Comparison of ENCODE assay signal across 15 cellular contexts in genomic region chr11:7544021-7544420, GRCh38. TPM values are rescaled to one million over a fixed set of nuclear protein-coding genes. Genes with fewer than 3 reads are reported as not detected.
DNase-seq lines count a peak whose midpoint lies in the region; ATAC-seq, FAIRE-seq and TF ChIP-seq lines count a peak whose summit lies in the region.
"Had no signal": no experiment of that assay in that cellular context is flagged by ENCODE, and none has a peak within 500 bp of the region (broad histone marks: within the 10 kb centered on the region; RNA-seq: fewer than 3 reads in every experiment).

No MANE protein-coding gene starts in this region.

- H3K79me1 ChIP-seq in trophoblast cell (ENCODE audit: low read length) = peaks cover 10% of the 10 kb centered on the region

- no peak for DNase-seq in GM12891 (ENCODE audit: insufficient read length, low spot score)
- DNase-seq in trophoblast cell = peak; percentile 81 to 93
- no peak for DNase-seq in stimulated activated CD4-positive, alpha-beta T cell treated with anti-CD3 and anti-CD28 coated beads, Interleukin-2, amount 100 ng/mL, for 24 hours
- DNase-seq: ACHN; CD4-positive, alpha-beta T cell; DMS79; IMR-90 had no signal

- no peak overlapping the region for H4K91ac ChIP-seq in trophoblast cell (ENCODE audit: low read depth, low read length)

- H3K79me2 ChIP-seq in trophoblast cell (ENCODE audit: control insufficient read depth, insufficient read depth, low read length, poor library complexity) = no peaks in the 10 kb centered on the region

- no peaks in the 10 kb centered on the region for H3K9me3 ChIP-seq in trophoblast cell (ENCODE audit: insufficient read depth, low read depth, low read length)
- H3K9me3 ChIP-seq: BLaER1 treated with 17β-estradiol and CSF1 and Interleukin-3, amounts not matched to agents 10 nM and 100 nM; HAP-1 had no signal

- no peak overlapping the region for H3K4me3 Mint-ChIP-seq in brain
- H3K4me3 Mint-ChIP-seq: CD4-positive, alpha-beta T cell had no signal

- no peak for TF ChIP-seq POLR2A in GM12891 (IDR thresholded peaks at IDR 0.05; ENCODE audit: low read depth, low read length)

- H3K36me3 ChIP-seq in trophoblast cell (ENCODE audit: control insufficient read depth in 1 of 2, insufficient read depth in 2 of 2, low read length in 2 of 2) = no peaks in the 10 kb centered on the region
- H3K36me3 ChIP-seq: HAP-1 had no signal

- no peak overlapping the region for H4K8ac ChIP-seq in trophoblast cell (ENCODE audit: low read depth, low read length)

- H3K27me3 Mint-ChIP-seq in brain = peaks cover 3% of the 10 kb centered on the region
- H3K27me3 Mint-ChIP-seq: CD4-positive, alpha-beta T cell had no signal

- no peak overlapping the region for H3K9ac ChIP-seq in trophoblast cell (ENCODE audit: low read length)
- H3K9ac ChIP-seq: BLaER1 treated with 17β-estradiol and CSF1 and Interleukin-3, amounts not matched to agents 10 nM and 100 nM had no signal

- no peak overlapping the region for H3K18ac ChIP-seq in trophoblast cell (ENCODE audit: low read length)

- no peak overlapping the region for H2AK5ac ChIP-seq in trophoblast cell (ENCODE audit: low read length)

- H3K4me2 ChIP-seq in trophoblast cell (ENCODE audit: low read length) = no peak overlapping the region
- H3K4me2 ChIP-seq: BLaER1 treated with 17β-estradiol and CSF1 and Interleukin-3, amounts not matched to agents 10 nM and 100 nM had no signal

- TF ChIP-seq CTCF in C4-2B (conservative IDR thresholded peaks at IDR 0.05) (no peak), brain (conservative IDR thresholded peaks at IDR 0.05) (no peak)

- no peak overlapping the region for H3K4ac ChIP-seq in trophoblast cell (ENCODE audit: low read depth, low read length)

- peaks cover 45% of the 10 kb centered on the region for H3K4me1 Mint-ChIP-seq in brain

- no peak overlapping the region for H2AFZ ChIP-seq in trophoblast cell (ENCODE audit: insufficient read depth, low read length, poor library complexity)

- H3K4me3 ChIP-seq in trophoblast cell (ENCODE audit: low read depth, low read length) = no peak overlapping the region
- H3K4me3 ChIP-seq: BLaER1 treated with 17β-estradiol and CSF1 and Interleukin-3, amounts not matched to agents 10 nM and 100 nM; HAP-1 had no signal

- no peaks in the 10 kb centered on the region for H3K36me3 Mint-ChIP-seq in brain

- whole genome bisulfite sequencing in trophoblast cell (ENCODE audit: extremely low coverage, insufficient coverage, insufficient read length) = no CpG with 5 or more reads among the region's 3 CpGs

- H3K4me1 ChIP-seq in trophoblast cell (ENCODE audit: control insufficient read depth in 1 of 2, insufficient read depth in 2 of 2, low read length in 2 of 2) = peaks cover 31 to 42% of the 10 kb centered on the region in 2 experiments

- H2BK12ac ChIP-seq in trophoblast cell (ENCODE audit: low read length) = no peak overlapping the region

- no peak for ATAC-seq in GM18909 (IDR thresholded peaks at IDR 0.05; ENCODE audit: poor library complexity, unreplicated experiment)
- ATAC-seq in GM21528 (IDR thresholded peaks at IDR 0.05; ENCODE audit: low FRiP score, unreplicated experiment) = no peak

- no peak overlapping the region for H3K23ac ChIP-seq in trophoblast cell (ENCODE audit: low read length)

- H3K27ac ChIP-seq in C4-2B = peak overlapping the region; percentile 76
- peak overlapping the region; percentile 15 for H3K27ac ChIP-seq in trophoblast cell (ENCODE audit: low read depth, low read length)
- H3K27ac ChIP-seq: BLaER1 treated with 17β-estradiol and CSF1 and Interleukin-3, amounts not matched to agents 10 nM and 100 nM had no signal

- H2BK5ac ChIP-seq in trophoblast cell (ENCODE audit: low read depth, low read length, poor library complexity) = no peak overlapping the region

- FAIRE-seq in GM12891 (lab: Jason Lieb, UNC) = peak; percentile 41
- FAIRE-seq: G401.6, H1 had no signal

- no peak overlapping the region for H2BK120ac ChIP-seq in trophoblast cell (ENCODE audit: insufficient read depth, low read length, poor library complexity)

- H3K27ac Mint-ChIP-seq in brain = peak overlapping the region in 3 of 5 experiments; percentile 12 to 61 (median 21)
- H3K27ac Mint-ChIP-seq: CD4-positive, alpha-beta T cell had no signal

- H3K9me3 Mint-ChIP-seq in brain = no peaks in the 10 kb centered on the region
- H3K9me3 Mint-ChIP-seq: CD4-positive, alpha-beta T cell had no signal

- H3K27me3 ChIP-seq in trophoblast cell (ENCODE audit: insufficient read depth, low read length) = no peaks in the 10 kb centered on the region
- H3K27me3 ChIP-seq: BLaER1 treated with 17β-estradiol and CSF1 and Interleukin-3, amounts not matched to agents 10 nM and 100 nM had no signal

- no peak overlapping the region for H4K12ac ChIP-seq in trophoblast cell (ENCODE audit: low read depth, low read length)

- no peak overlapping the region for H3K14ac ChIP-seq in trophoblast cell (ENCODE audit: low read length)

TF ChIP-seq in GM12891, 5 proteins besides CTCF, POLR2A, EP300 and RAD21:
- no peak for TF ChIP-seq TAF1 (IDR thresholded peaks at IDR 0.05; ENCODE audit: low read depth, low read length)
- no peak for TF ChIP-seq SPI1 (IDR thresholded peaks at IDR 0.05; ENCODE audit: low read depth, low read length)
- no peak for TF ChIP-seq PAX5 (IDR thresholded peaks at IDR 0.05; ENCODE audit: insufficient read depth, low read length, severe bottlenecking)
- TF ChIP-seq POLR2AphosphoS5 (IDR thresholded peaks at IDR 0.05; ENCODE audit: low read depth, low read length) = no peak
- TF ChIP-seq POU2F2 (IDR thresholded peaks at IDR 0.05; ENCODE audit: low read depth, low read length) = no peak

RNA-seq across cellular contexts. Expression of gene PPFIBP2, which starts 30.2 kb away (rescaled TPM):
- polyA plus RNA-seq in GM12891 (2012; ENCODE audit: low read depth, missing spikeins) = 32.9 TPM
- polyA plus RNA-seq in brain (ENCODE audit: insufficient read depth, low read depth, low replicate concordance) = 13.1 TPM
- polyA plus RNA-seq in trophoblast cell (2013) = 23.3 and 24.1 TPM in 2 replicates

RNA-seq across cellular contexts. Expression of gene OLFML1, which starts 58.7 kb away (rescaled TPM):
- 0.14 TPM for polyA plus RNA-seq in GM12891 (2012; ENCODE audit: low read depth, missing spikeins)
- 2.3 TPM for polyA plus RNA-seq in brain (ENCODE audit: insufficient read depth, low read depth, low replicate concordance)
- polyA plus RNA-seq in trophoblast cell (2013) = 2.4 TPM in 2 replicates
- polyA plus RNA-seq: H1 had no signal

Comparison
In these comparisons a context has a peak if more than half of its experiments do, and no peak if none do; other contexts are left out.
1. DNase-seq: peak in trophoblast cell (2 of 2); none in GM12891 (single experiment) and stimulated activated CD4-positive, alpha-beta T cell treated with anti-CD3 and anti-CD28 coated beads, Interleukin-2, amount 100 ng/mL, for 24 hours (0 of 2).